8 cellular contexts compared by ENCODE assay signal in genomic region chr18:35289293-35290069, GRCh38. TPM values are rescaled to one million over a fixed set of nuclear protein-coding genes. Genes with fewer than 3 reads are reported as not detected.
A peak's percentile ranks its signal among the peaks of the same experiment; 100 is the strongest.
DNase-seq lines count a peak whose midpoint lies in the region; ATAC-seq and TF ChIP-seq lines count a peak whose summit lies in the region.

No MANE protein-coding gene starts in this region.

- no peaks in the 10 kb centered on the region for H3K27me3 ChIP-seq in CD8-positive, alpha-beta memory T cell (ENCODE audit: insufficient read depth, low read length, poor library complexity, severe bottlenecking)
- H3K27me3 ChIP-seq in esophagus muscularis mucosa (no peaks in the 10 kb centered on the region), uterus (no peaks in the 10 kb centered on the region)

- TF ChIP-seq CTCF in esophagus muscularis mucosa (IDR thresholded peaks at IDR 0.05) (no peak), uterus (IDR thresholded peaks at IDR 0.05) (no peak), GM10266 (IDR thresholded peaks at IDR 0.05; ENCODE audit: control insufficient read depth, insufficient read depth, low read depth, missing control alignments) (no peak)

- H3K36me3 Mint-ChIP-seq in CD8-positive, alpha-beta memory T cell, result peaks cover 8 to 30% (median 13%) of the 10 kb centered on the region in 3 donors
- peaks cover 2 to 25% (median 19%) of the 10 kb centered on the region in 3 donors for H3K36me3 Mint-ChIP-seq in naive thymus-derived CD8-positive, alpha-beta T cell

- peak overlapping the region; percentile 97 to 99 (median 98) for H3K4me3 Mint-ChIP-seq in CD8-positive, alpha-beta memory T cell
- peak overlapping the region; percentile 91 to 100 (median 99) for H3K4me3 Mint-ChIP-seq in naive thymus-derived CD8-positive, alpha-beta T cell

- TF ChIP-seq EP300 in esophagus muscularis mucosa (IDR thresholded peaks at IDR 0.05), result no peak

- CTCF ChIA-PET in CD8-positive, alpha-beta memory T cell (lab: Charles Lee), result interaction anchor here (1.0 to 2.5 kb wide), 4 partner anchors 22 to 263 kb away, joined by 3 to 15 read pairs (median 4); partner anchors contain the start of gene ZNF24

- no peaks in the 10 kb centered on the region for H3K36me3 ChIP-seq in CD8-positive, alpha-beta memory T cell (ENCODE audit: insufficient read depth, low read length)
- H3K36me3 ChIP-seq in esophagus muscularis mucosa (peaks cover 0 to 18% (median 4%) of the 10 kb centered on the region in 4 donors), uterus (no peaks in the 10 kb centered on the region)

- no peak for TF ChIP-seq POLR2A in esophagus muscularis mucosa (IDR thresholded peaks at IDR 0.05; ENCODE audit: low read depth)
- no peak for TF ChIP-seq POLR2A in uterus (IDR thresholded peaks at IDR 0.05)

- H3K27me3 Mint-ChIP-seq in CD8-positive, alpha-beta memory T cell, result peaks cover 0 to 6% of the 10 kb centered on the region in 2 donors
- H3K27me3 Mint-ChIP-seq in naive thymus-derived CD8-positive, alpha-beta T cell, result peaks cover 0 to 1% (median 0%) of the 10 kb centered on the region in 5 donors

- peaks cover 45 to 73% (median 68%) of the 10 kb centered on the region in 3 donors for H3K4me1 Mint-ChIP-seq in CD8-positive, alpha-beta memory T cell
- peaks cover 26 to 72% (median 68%) of the 10 kb centered on the region in 4 donors for H3K4me1 Mint-ChIP-seq in naive thymus-derived CD8-positive, alpha-beta T cell

- no peaks in the 10 kb centered on the region for H3K9me3 ChIP-seq in CD8-positive, alpha-beta memory T cell (ENCODE audit: low read length)
- H3K9me3 ChIP-seq in esophagus muscularis mucosa, result no peaks in the 10 kb centered on the region
- H3K9me3 ChIP-seq in uterus, result no peaks in the 10 kb centered on the region

- intact Hi-C loops in esophagus muscularis mucosa (cut with DNase I) (loop anchor here (2.0 kb wide), 2 partner anchors 21 to 53 kb away; no protein-coding TSS in a partner anchor), uterus (cut with DNase I; ENCODE audit: low total_unique reads) (no loop called here)

- peak overlapping the region; percentile 88 for H3K27ac ChIP-seq in CD8-positive, alpha-beta memory T cell (ENCODE audit: low read depth, low read length)
- H3K27ac ChIP-seq in esophagus muscularis mucosa (replicated peaks in 1 of 4), result peak overlapping the region; percentile 79 to 89 (median 84)
- H3K27ac ChIP-seq in uterus, result peak overlapping the region; percentile 77 to 92

- peaks cover 25% of the 10 kb centered on the region for H3K4me1 ChIP-seq in CD8-positive, alpha-beta memory T cell (ENCODE audit: insufficient read depth, low read length)
- H3K4me1 ChIP-seq in esophagus muscularis mucosa, result peaks cover 14 to 39% (median 34%) of the 10 kb centered on the region in 4 donors
- peaks cover 0 to 4% of the 10 kb centered on the region in 2 donors for H3K4me1 ChIP-seq in uterus

- ATAC-seq in GM19455 (IDR thresholded peaks at IDR 0.05; ENCODE audit: unreplicated experiment) (peak; percentile 38), HG03460 (IDR thresholded peaks at IDR 0.05; ENCODE audit: unreplicated experiment) (peak; percentile 28)
- ATAC-seq in naive thymus-derived CD8-positive, alpha-beta T cell, result peak; percentile 38 to 51

- POLR2A ChIA-PET in CD8-positive, alpha-beta memory T cell (lab: Charles Lee), result interaction anchor here (0.5 to 1.1 kb wide), 5 partner anchors 22 to 678 kb away, joined by 3 to 6 read pairs (median 4); partner anchors contain the start of genes ZNF24 and ZNF397
- POLR2A ChIA-PET in naive thymus-derived CD8-positive, alpha-beta T cell (lab: Charles Lee), result interaction anchor here (0.7 to 3.6 kb wide), 9 partner anchors 8 to 312 kb away, joined by 3 to 59 read pairs (median 4); partner anchors contain the start of genes INO80C, ZNF24 and ZNF397

- H3K27ac Mint-ChIP-seq in CD8-positive, alpha-beta memory T cell, result peak overlapping the region; percentile 90 to 99 (median 98)
- H3K27ac Mint-ChIP-seq in naive thymus-derived CD8-positive, alpha-beta T cell, result peak overlapping the region; percentile 96 to 100 (median 99)

- H3K9me3 Mint-ChIP-seq in CD8-positive, alpha-beta memory T cell, result peaks cover 0 to 6% (median 0%) of the 10 kb centered on the region in 5 donors
- peaks cover 0 to 13% (median 2%) of the 10 kb centered on the region in 9 donors for H3K9me3 Mint-ChIP-seq in naive thymus-derived CD8-positive, alpha-beta T cell

- H3K4me3 ChIP-seq in CD8-positive, alpha-beta memory T cell (ENCODE audit: low read length), result peak overlapping the region; percentile 96
- peak overlapping the region; percentile 62 to 84 (median 74) for H3K4me3 ChIP-seq in esophagus muscularis mucosa
- H3K4me3 ChIP-seq in uterus, result peak overlapping the region; percentile 56 to 91

- DNase-seq in CD8-positive, alpha-beta memory T cell, result peak in 1 of 5 donors; percentile 54
- peak; percentile 34 for DNase-seq in activated CD4-positive, CD25-positive, alpha-beta regulatory T cell treated with anti-CD3 and anti-CD28 coated beads, Interleukin-2, amount 50 U/mL, for 72 hours
- DNase-seq in esophagus muscularis mucosa (ENCODE audit: extremely low spot score) (no peak), uterus (peak in 1 of 2 donors; percentile 35), GM10266 (ENCODE audit: extremely low spot score) (no peak)
- DNase-seq in naive thymus-derived CD8-positive, alpha-beta T cell, result peak in 3 of 10 donors; percentile 12 to 73 (median 28)

- WGBS in esophagus muscularis mucosa, result 4% methylated on average over 14 of the region's 14 CpGs

RNA-seq across cellular contexts. Expression of gene ZSCAN30, which starts 0.5 kb away (rescaled TPM):
- 10 to 100 TPM in 1 of 2 experiments, 1 to 10 TPM in 1; 8.9 to 10.8 TPM for total RNA-seq in CD8-positive, alpha-beta memory T cell
- polyA plus RNA-seq in CD8-positive, alpha-beta memory T cell, result 3.0 TPM
- total RNA-seq in esophagus muscularis mucosa, result 10 to 100 TPM in 2 of 4 donors, 1 to 10 TPM in 2; 8.6 to 14.2 (median 10.2) TPM
- 10 to 100 TPM; 24.8 to 28.4 TPM for total RNA-seq in naive thymus-derived CD8-positive, alpha-beta T cell
- 1 to 10 TPM; 4.3 to 7.5 (median 5.2) TPM for polyA plus RNA-seq in naive thymus-derived CD8-positive, alpha-beta T cell
- total RNA-seq in uterus, result 10 to 100 TPM in 3 of 4 donors, 1 to 10 TPM in 1; 5.0 to 40.3 (median 17.8) TPM

RNA-seq across cellular contexts. Expression of gene ZNF397, which starts 48.6 kb away (rescaled TPM):
- total RNA-seq in CD8-positive, alpha-beta memory T cell, result 10 to 100 TPM; 20.9 to 22.5 TPM
- polyA plus RNA-seq in CD8-positive, alpha-beta memory T cell, result 6.7 TPM
- 10 to 100 TPM; 22.2 to 27.8 (median 24.9) TPM for total RNA-seq in esophagus muscularis mucosa
- 10 to 100 TPM; 47.9 to 50.8 TPM for total RNA-seq in naive thymus-derived CD8-positive, alpha-beta T cell
- polyA plus RNA-seq in naive thymus-derived CD8-positive, alpha-beta T cell, result 1 to 10 TPM; 3.9 to 8.2 (median 6.9) TPM
- total RNA-seq in uterus, result 10 to 100 TPM in 3 of 4 donors, 1 to 10 TPM in 1; 6.1 to 69.5 (median 31.7) TPM

RNA-seq across cellular contexts. Expression of gene ZNF24, which starts 54.7 kb away (rescaled TPM):
- total RNA-seq in CD8-positive, alpha-beta memory T cell, result 10 to 100 TPM; 52.1 to 52.6 TPM
- polyA plus RNA-seq in CD8-positive, alpha-beta memory T cell, result 100 TPM
- total RNA-seq in esophagus muscularis mucosa (10 to 100 TPM; 31.2 to 41.1 (median 39.3) TPM), uterus (10 to 100 TPM; 22.0 to 86.7 (median 42.8) TPM)
- total RNA-seq in naive thymus-derived CD8-positive, alpha-beta T cell, result 100 to 1,000 TPM; 103 to 109 TPM
- polyA plus RNA-seq in naive thymus-derived CD8-positive, alpha-beta T cell, result 10 to 100 TPM; 78.0 to 92.9 (median 90.2) TPM
